In genomic region chr3:108588616-108589015, GRCh38 we compare ENCODE assay signal across 8 cellular contexts. TPM values are rescaled to one million over a fixed set of nuclear protein-coding genes. Genes with fewer than 3 reads are reported as not detected.
A peak's percentile ranks its signal among the peaks of the same experiment; 100 is the strongest.
DNase-seq lines count a peak whose midpoint lies in the region; ATAC-seq and TF ChIP-seq lines count a peak whose summit lies in the region.

No MANE protein-coding gene starts in this region.

- intact Hi-C loops in cardiac septum (cut with DNase I): no loop called here

- no peak for TF ChIP-seq CTCF in cardiac muscle cell (IDR thresholded peaks at IDR 0.05; ENCODE audit: low read depth, low read length)
- no peak for TF ChIP-seq CTCF in kidney epithelial cell (IDR thresholded peaks at IDR 0.05; ENCODE audit: insufficient read depth, low read length, poor library complexity, severe bottlenecking)
- no peak for TF ChIP-seq CTCF in upper lobe of left lung (IDR thresholded peaks at IDR 0.05)

- peak overlapping the region; percentile 100 for H3K4me3 Mint-ChIP-seq in activated CD8-positive, alpha-beta T cell treated with anti-CD3 and anti-CD28 coated beads, Interleukin-2, amount 10 ng/mL, durations not matched to agents 7 days and 5 days

- no peak for DNase-seq in cardiac muscle cell (ENCODE audit: low read depth in 1 of 2, low spot score in 1 of 2)
- DNase-seq in cardiac septum (ENCODE audit: low spot score): no peak
- no peak for DNase-seq in activated CD8-positive, alpha-beta T cell treated with anti-CD3 and anti-CD28 coated beads, Interleukin-2, amount 10 ng/mL, durations not matched to agents 7 days and 5 days
- no peak for DNase-seq in kidney epithelial cell (ENCODE audit: low read depth)
- no peak for DNase-seq in upper lobe of left lung
- no peak for DNase-seq in NCI-H1694 (lab: John Stamatoyannopoulos, UW)
- DNase-seq in amniotic stem cell (lab: John Stamatoyannopoulos, UW): no peak

- CTCF ChIA-PET in activated CD8-positive, alpha-beta T cell treated with anti-CD3 and anti-CD28 coated beads, Interleukin-2, amount 10 ng/mL, durations not matched to agents 7 days and 5 days (lab: Charles Lee): interaction anchor here (0.7 to 5.6 kb wide), 8 partner anchors 10 to 327 kb away, joined by 3 to 77 read pairs (median 6); no protein-coding TSS in a partner anchor

- WGBS in upper lobe of left lung, 2 donors: 2% methylated on average over 10 of the region's 10 CpGs

- H3K27me3 Mint-ChIP-seq in activated CD8-positive, alpha-beta T cell treated with anti-CD3 and anti-CD28 coated beads, Interleukin-2, amount 10 ng/mL, durations not matched to agents 7 days and 5 days (ENCODE audit: low read depth): no peaks in the 10 kb centered on the region

- no peak for ATAC-seq in activated CD8-positive, alpha-beta T cell treated with anti-CD3 and anti-CD28 coated beads, Interleukin-2, amount 10 ng/mL, durations not matched to agents 7 days and 5 days
- ATAC-seq in upper lobe of left lung (ENCODE audit: low FRiP score in 2 of 2): no peak
- no peak for ATAC-seq in HG03565 (IDR thresholded peaks at IDR 0.05; ENCODE audit: unreplicated experiment)

- H3K27ac ChIP-seq in cardiac muscle cell (peak overlapping the region; percentile 95), upper lobe of left lung (peak overlapping the region in 3 of 4 donors; percentile 93 to 96 (median 96))

- TF ChIP-seq POLR2A in upper lobe of left lung (IDR thresholded peaks at IDR 0.05): no peak

- no peaks in the 10 kb centered on the region for H3K9me3 ChIP-seq in cardiac muscle cell (ENCODE audit: low read depth)
- no peaks in the 10 kb centered on the region for H3K9me3 ChIP-seq in upper lobe of left lung

- H3K4me1 ChIP-seq in cardiac muscle cell (ENCODE audit: low read depth) (peaks cover 10% of the 10 kb centered on the region), upper lobe of left lung (peaks cover 5 to 22% (median 11%) of the 10 kb centered on the region in 4 donors)

- POLR2A ChIA-PET in activated CD8-positive, alpha-beta T cell treated with anti-CD3 and anti-CD28 coated beads, Interleukin-2, amount 10 ng/mL, durations not matched to agents 7 days and 5 days (lab: Charles Lee): interaction anchor here (1.2 to 5.8 kb wide), 12 partner anchors 11 to 1064 kb away, joined by 4 to 164 read pairs (median 6); partner anchors contain the start of gene TRAT1

- H3K4me1 Mint-ChIP-seq in activated CD8-positive, alpha-beta T cell treated with anti-CD3 and anti-CD28 coated beads, Interleukin-2, amount 10 ng/mL, durations not matched to agents 7 days and 5 days (ENCODE audit: low read depth): peaks cover 45% of the 10 kb centered on the region

- no peaks in the 10 kb centered on the region for H3K36me3 ChIP-seq in cardiac muscle cell
- no peaks in the 10 kb centered on the region for H3K36me3 ChIP-seq in kidney epithelial cell (ENCODE audit: control insufficient read depth, insufficient read depth, low read length)
- no peaks in the 10 kb centered on the region for H3K36me3 ChIP-seq in upper lobe of left lung

- peak overlapping the region; percentile 55 for H3K4me3 ChIP-seq in cardiac muscle cell
- H3K4me3 ChIP-seq in kidney epithelial cell (ENCODE audit: low read depth, low read length): peak overlapping the region; percentile 71
- peak overlapping the region in 3 of 4 donors; percentile 49 to 83 (median 80) for H3K4me3 ChIP-seq in upper lobe of left lung

- H3K9me3 Mint-ChIP-seq in activated CD8-positive, alpha-beta T cell treated with anti-CD3 and anti-CD28 coated beads, Interleukin-2, amount 10 ng/mL, durations not matched to agents 7 days and 5 days (ENCODE audit: insufficient read depth): no peaks in the 10 kb centered on the region

- H3K36me3 Mint-ChIP-seq in activated CD8-positive, alpha-beta T cell treated with anti-CD3 and anti-CD28 coated beads, Interleukin-2, amount 10 ng/mL, durations not matched to agents 7 days and 5 days (ENCODE audit: low read depth): peaks cover 47% of the 10 kb centered on the region

- no peak for TF ChIP-seq EP300 in upper lobe of left lung (IDR thresholded peaks at IDR 0.05)

- H3K27me3 ChIP-seq in cardiac muscle cell (no peaks in the 10 kb centered on the region), kidney epithelial cell (ENCODE audit: control insufficient read depth, insufficient read depth, low read length) (no peaks in the 10 kb centered on the region), upper lobe of left lung (no peaks in the 10 kb centered on the region)

- peak overlapping the region; percentile 99 for H3K27ac Mint-ChIP-seq in activated CD8-positive, alpha-beta T cell treated with anti-CD3 and anti-CD28 coated beads, Interleukin-2, amount 10 ng/mL, durations not matched to agents 7 days and 5 days

RNA-seq across cellular contexts. Expression of gene CIP2A, which starts 0.6 kb away (rescaled TPM):
- total RNA-seq in cardiac muscle cell (4.1 and 12.2 TPM in 2 replicates), cardiac septum (1.3 TPM), kidney epithelial cell (7.5 and 8.2 TPM in 2 replicates), upper lobe of left lung (1 to 10 TPM; 1.9 to 7.5 (median 3.8) TPM)
- polyA plus RNA-seq in cardiac muscle cell: 8.1 and 16.1 TPM in 2 replicates
- total RNA-seq in activated CD8-positive, alpha-beta T cell treated with anti-CD3 and anti-CD28 coated beads, Interleukin-2, amount 10 ng/mL, durations not matched to agents 7 days and 5 days: 10 to 100 TPM; 58.5 to 64.3 TPM

RNA-seq across cellular contexts. Expression of gene DZIP3, which starts 0.9 kb away (rescaled TPM):
- total RNA-seq in cardiac muscle cell (18.3 and 31.2 TPM in 2 replicates), cardiac septum (17.7 TPM), kidney epithelial cell (6.3 and 6.6 TPM in 2 replicates), upper lobe of left lung (10 to 100 TPM in 2 of 6 donors, 1 to 10 TPM in 4; 3.4 to 25.0 (median 7.5) TPM)
- 27.6 and 50.2 TPM in 2 replicates for polyA plus RNA-seq in cardiac muscle cell
- 10 to 100 TPM; 20.5 to 20.8 TPM for total RNA-seq in activated CD8-positive, alpha-beta T cell treated with anti-CD3 and anti-CD28 coated beads, Interleukin-2, amount 10 ng/mL, durations not matched to agents 7 days and 5 days
